ENCODE assay signal across 16 cellular contexts in genomic region chr18:51490860-51491259, GRCh38.
DNase-seq lines count a peak whose midpoint lies in the region; ATAC-seq, FAIRE-seq and TF ChIP-seq lines count a peak whose summit lies in the region.
"Had no signal": no experiment of that assay in that cellular context is flagged by ENCODE, and none has a peak within 500 bp of the region (broad histone marks: within the 10 kb centered on the region; RNA-seq: fewer than 3 reads in every experiment).

No MANE protein-coding gene starts in this region.

- FAIRE-seq in bronchial epithelial cell (lab: Jason Lieb, UNC), result no peak
- FAIRE-seq in D721Med (lab: Jason Lieb, UNC), result no peak
- FAIRE-seq: A204.1, GM12878, GM18507 had no signal

- no peak overlapping the region for H3K4me3 ChIP-seq in bronchial epithelial cell (ENCODE audit: low read depth, low read length)
- H3K4me3 ChIP-seq: GM12878, GM23338 had no signal

- TF ChIP-seq CTCF in bronchial epithelial cell (IDR thresholded peaks at IDR 0.05; ENCODE audit: insufficient read depth, low read length, severe bottlenecking), result no peak
- no peak for TF ChIP-seq CTCF in D721Med (IDR thresholded peaks at IDR 0.05; ENCODE audit: insufficient read depth, missing control alignments)

- no peaks in the 10 kb centered on the region for H3K27me3 ChIP-seq in bronchial epithelial cell (ENCODE audit: control insufficient read depth, insufficient read depth, low read length)
- H3K27me3 ChIP-seq: BE2C had no signal

- no peaks in the 10 kb centered on the region for H3K36me3 ChIP-seq in bronchial epithelial cell (ENCODE audit: control insufficient read depth, insufficient read depth, low read length)
- H3K36me3 ChIP-seq: BE2C had no signal

- intact Hi-C loops in Right ventricle myocardium superior (cut with DNase I), result no loop called here

- ATAC-seq in Right ventricle myocardium superior (ENCODE audit: poor library complexity) (no peak), HG02610 (IDR thresholded peaks at IDR 0.05; ENCODE audit: unreplicated experiment) (no peak)
- ATAC-seq: CD8-positive, alpha-beta T cell; GM12878; GM23338 had no signal

- peak; percentile 17 for DNase-seq in HT1080 (ENCODE audit: low read depth)
- peak; percentile 7 for DNase-seq in RPMI7951 (ENCODE audit: low read depth)
- DNase-seq in bronchial epithelial cell (ENCODE audit: low read depth), result peak; percentile 55
- peak; percentile 66 for DNase-seq in islet precursor cell
- no peak for DNase-seq in Right ventricle myocardium superior
- DNase-seq in activated CD4-positive, CD25-positive, alpha-beta regulatory T cell treated with anti-CD3 and anti-CD28 coated beads, Interleukin-2, amount 50 U/mL, for 72 hours, result no peak
- no peak for DNase-seq in D721Med (ENCODE audit: insufficient read length, low spot score)
- DNase-seq: BE2C; CD8-positive, alpha-beta T cell; DMS79; H7 had no signal

Comparison
In these comparisons a context has a peak if more than half of its experiments do, and no peak if none do; other contexts are left out.
1. DNase-seq: peak in HT1080 (single experiment), RPMI7951 (single experiment), bronchial epithelial cell (single experiment) and islet precursor cell (single experiment); none in Right ventricle myocardium superior (single experiment), activated CD4-positive, CD25-positive, alpha-beta regulatory T cell treated with anti-CD3 and anti-CD28 coated beads, Interleukin-2, amount 50 U/mL, for 72 hours (single experiment) and D721Med (single experiment).